In the genomic region with DNA sequence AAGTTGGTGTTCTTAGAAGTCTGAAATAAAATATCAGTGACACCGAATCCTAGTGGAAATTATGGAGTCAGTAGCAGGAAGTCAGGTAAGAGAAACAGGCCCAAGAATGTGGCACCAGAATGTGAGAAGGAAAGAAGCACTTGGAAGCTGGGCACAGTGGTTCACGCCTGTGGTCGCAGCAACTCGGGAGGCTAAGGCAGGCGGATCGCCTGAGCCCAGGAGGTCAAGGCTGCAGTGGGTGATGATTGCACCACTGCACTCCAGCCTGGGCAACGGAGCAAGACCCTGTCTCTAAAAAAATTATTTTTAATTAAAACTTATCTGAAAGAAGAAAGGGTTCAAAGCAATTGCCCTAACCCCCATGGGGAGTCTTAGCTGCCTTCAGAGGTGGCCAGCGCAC, we compare ENCODE assay signal across 25 cellular contexts.
DNase-seq lines count a peak whose midpoint lies in the region; ATAC-seq, FAIRE-seq and TF ChIP-seq lines count a peak whose summit lies in the region.
"Had no signal": no experiment of that assay in that cellular context is flagged by ENCODE, and none has a peak within 500 bp of the region (broad histone marks: within the 10 kb centered on the region; RNA-seq: fewer than 3 reads in every experiment).

No MANE protein-coding gene starts in this region.

- no peak overlapping the region for H4K8ac ChIP-seq in H1 (ENCODE audit: extremely low read depth, insufficient read depth, low read length)

- no peak overlapping the region for H2BK15ac ChIP-seq in H1 (ENCODE audit: low read length)

- no peak overlapping the region for H2BK5ac ChIP-seq in H1 (ENCODE audit: low read depth, low read length)

- TF ChIP-seq CTCF in H1 (IDR thresholded peaks at IDR 0.05; ENCODE audit: control extremely low read depth in 1 of 3, insufficient read depth in 1 of 3, low read depth in 1 of 3, low read length in 3 of 3): no peak
- no peak for TF ChIP-seq CTCF in sigmoid colon (IDR thresholded peaks at IDR 0.05)

- intact Hi-C loops in sigmoid colon (cut with DNase I): no loop called here

- no peak overlapping the region for H4K5ac ChIP-seq in H1 (ENCODE audit: insufficient read length, low read depth, low read length)

- peaks cover 0 to 4% of the 10 kb centered on the region in 2 experiments; a peak in 1 of 4 replicates for H3K9me3 ChIP-seq in H1 (ENCODE audit: insufficient read depth in 2 of 2, low read depth in 1 of 2, low read length in 1 of 2)
- H3K9me3 ChIP-seq in sigmoid colon: peaks cover 0 to 13% (median 5%) of the 10 kb centered on the region in 4 donors
- no peaks in the 10 kb centered on the region for H3K9me3 ChIP-seq in MG63
- H3K9me3 ChIP-seq: BE2C had no signal

- no peak overlapping the region for H4K91ac ChIP-seq in H1 (replicated peaks; ENCODE audit: insufficient read length, low read length)

- TF ChIP-seq RAD21 in H1 (IDR thresholded peaks at IDR 0.05 in 1 of 2, conservative IDR thresholded peaks at IDR 0.05 in 1 of 2; ENCODE audit: low read depth in 2 of 2, low read length in 2 of 2): no peak

- no peak overlapping the region for H2AK5ac ChIP-seq in H1 (ENCODE audit: low read depth, low read length)

- no peak overlapping the region for H2BK12ac ChIP-seq in H1 (ENCODE audit: low read depth, low read length)

- H4K20me1 ChIP-seq in H1 (replicated peaks in 1 of 2; ENCODE audit: control insufficient read depth in 1 of 2, insufficient read depth in 2 of 2, low read length in 2 of 2): no peaks in the 10 kb centered on the region
- H4K20me1 ChIP-seq: BLaER1 had no signal

- H3K79me1 ChIP-seq in H1 (ENCODE audit: low read depth, low read length): no peaks in the 10 kb centered on the region

- H3K27me3 ChIP-seq in H1 (replicated peaks in 1 of 4; ENCODE audit: control insufficient read depth in 3 of 4, extremely low read depth in 1 of 4, insufficient read depth in 3 of 4, low read length in 3 of 4): no peaks in the 10 kb centered on the region
- no peaks in the 10 kb centered on the region for H3K27me3 ChIP-seq in sigmoid colon
- H3K27me3 ChIP-seq in MG63: no peaks in the 10 kb centered on the region
- H3K27me3 ChIP-seq: BE2C, BLaER1 had no signal

- H3K27ac ChIP-seq in H1 (ENCODE audit: low read depth, low read length): no peak overlapping the region
- H3K27ac ChIP-seq in sigmoid colon: no peak overlapping the region
- H3K27ac ChIP-seq: BLaER1 had no signal

- TF ChIP-seq EP300 in H1 (IDR thresholded peaks at IDR 0.05; ENCODE audit: borderline replicate concordance in 1 of 2, low read depth in 2 of 2, low read length in 2 of 2) (no peak), sigmoid colon (IDR thresholded peaks at IDR 0.05) (no peak)

- 83% methylated on average over 8 of the region's 8 CpGs; no CpG with 5 or more reads in 1 of the 2 experiments for WGBS in H1 (ENCODE audit: extremely low coverage in 1 of 2, insufficient coverage in 1 of 2, insufficient read length in 1 of 2, insufficient replicate concordance in 2 of 2, low coverage in 1 of 2, low lambda C conversion rate in 2 of 2, missing lambda C conversion rate in 1 of 2), 2 experiments
- 90 to 91% methylated on average over 8 of the region's 8 CpGs for WGBS in sigmoid colon, 2 donors

- no peaks in the 10 kb centered on the region for H3K23me2 ChIP-seq in H1 (ENCODE audit: low read depth, low read length)

- no peak overlapping the region for H3K4ac ChIP-seq in H1 (replicated peaks; ENCODE audit: insufficient read length, low read depth, low read length)

- H3K4me3 ChIP-seq in H1 (ENCODE audit: extremely low read depth in 1 of 4, insufficient read depth in 2 of 4, low read depth in 3 of 4, low read length in 4 of 4) (no peak overlapping the region), sigmoid colon (no peak overlapping the region), MG63 (no peak overlapping the region)
- H3K4me3 ChIP-seq: BLaER1, GM12878 had no signal

- H3K9ac ChIP-seq in H1 (replicated peaks in 1 of 4; ENCODE audit: extremely low read depth in 1 of 4, low read depth in 3 of 4, low read length in 3 of 4): no peak overlapping the region
- H3K9ac ChIP-seq: BLaER1 had no signal

- H3K4me2 ChIP-seq in H1 (ENCODE audit: insufficient read depth in 1 of 2, low read depth in 2 of 2, low read length in 2 of 2): no peak overlapping the region
- H3K4me2 ChIP-seq: BLaER1 had no signal

- CTCF ChIA-PET in H1 (lab: Charles Lee; ENCODE audit: partially characterized antibody): no interaction called here

- POLR2A ChIA-PET in H1 (lab: Charles Lee; ENCODE audit: partially characterized antibody): no interaction called here

- H3K14ac ChIP-seq in H1 (ENCODE audit: insufficient read length): no peak overlapping the region

- H2AFZ ChIP-seq in H1 (ENCODE audit: low read length): no peak overlapping the region

- no peak overlapping the region for H3K56ac ChIP-seq in H1 (replicated peaks; ENCODE audit: insufficient read length, low read depth, low read length)

- H2BK20ac ChIP-seq in H1 (ENCODE audit: low read length): no peak overlapping the region

- H2BK120ac ChIP-seq in H1 (replicated peaks; ENCODE audit: low read depth, low read length): no peak overlapping the region

- H3K18ac ChIP-seq in H1 (ENCODE audit: extremely low read depth, low read length): peak overlapping the region; percentile 24; the same call in 1 of the 2 replicates

- H3K36me3 ChIP-seq in H1 (ENCODE audit: control insufficient read depth in 2 of 4, insufficient read depth in 4 of 4, low read length in 3 of 4) (no peaks in the 10 kb centered on the region), sigmoid colon (no peaks in the 10 kb centered on the region), MG63 (no peaks in the 10 kb centered on the region)
- H3K36me3 ChIP-seq: BE2C, BLaER1 had no signal

- no peak for ATAC-seq in HG02870 (IDR thresholded peaks at IDR 0.05; ENCODE audit: unreplicated experiment)
- ATAC-seq: GM12878 had no signal

- H3K23ac ChIP-seq in H1 (ENCODE audit: insufficient read length): no peak overlapping the region

- no peak for FAIRE-seq in H1 (lab: Jason Lieb, UNC)
- FAIRE-seq: A204.1, GM12878, GM12892, GM18507 had no signal

- H3K4me1 ChIP-seq in H1 (replicated peaks in 1 of 4; ENCODE audit: control insufficient read depth in 3 of 4, insufficient read depth in 4 of 4, low read length in 3 of 4) (no peaks in the 10 kb centered on the region), sigmoid colon (no peaks in the 10 kb centered on the region)
- H3K4me1 ChIP-seq: BE2C, BLaER1 had no signal

- TF ChIP-seq POLR2A in H1 (IDR thresholded peaks at IDR 0.05; ENCODE audit: control extremely low read depth in 1 of 2, low read depth in 2 of 2, low read length in 2 of 2) (no peak), sigmoid colon (IDR thresholded peaks at IDR 0.05) (no peak)

- H3K79me2 ChIP-seq in H1 (ENCODE audit: control insufficient read depth in 1 of 2, insufficient read depth in 2 of 2, low read length in 2 of 2): no peaks in the 10 kb centered on the region

- DNase-seq in H1 (ENCODE audit: low read depth in 1 of 2, low spot score in 2 of 2): no peak
- peak; percentile 62 for DNase-seq in mesenteric fat pad (ENCODE audit: low spot score)
- DNase-seq in sigmoid colon: peak; percentile 37
- DNase-seq in MG63: no peak
- DNase-seq: 8988T; ACHN; BE2C; C1 segment of cervical spinal cord; CD4-positive, alpha-beta memory T cell; CD4-positive, CD25-positive, alpha-beta regulatory T cell; CD8-positive, alpha-beta memory T cell; COR-L47; DMS 273 treated with DMSO at 0.1 percent for 48 hours; DMS153; DMS53; DMS79; DND-41; EL; GDM1 had no signal

Comparison
In these comparisons a context has a peak if more than half of its experiments do, and no peak if none do; other contexts are left out.
1. DNase-seq: peak in mesenteric fat pad (single experiment) and sigmoid colon (single experiment); none in H1 (0 of 2) and MG63 (single experiment).